ENCODE assay signal across 8 cellular contexts in genomic region chr2:176817061-176817565, GRCh38.
DNase-seq lines count a peak whose midpoint lies in the region; ATAC-seq and TF ChIP-seq lines count a peak whose summit lies in the region.

No MANE protein-coding gene starts in this region.

- in situ Hi-C loops in ACHN (cut with HindIII; ENCODE audit: low pct_ligation_motif_present, low pct_unique_long_range_greater_than_20kb, low sequenced_read_pairs) = no loop called here

- H3K9me3 ChIP-seq in OCI-LY3 (ENCODE audit: insufficient read depth, low read length) (no peaks in the 10 kb centered on the region), vagina (no peaks in the 10 kb centered on the region), sigmoid colon (no peaks in the 10 kb centered on the region)

- H3K27me3 ChIP-seq in OCI-LY3 (ENCODE audit: low read depth, low read length) (no peaks in the 10 kb centered on the region), foreskin keratinocyte (no peaks in the 10 kb centered on the region), vagina (no peaks in the 10 kb centered on the region), sigmoid colon (no peaks in the 10 kb centered on the region)

- no peak for TF ChIP-seq POLR2A in vagina (IDR thresholded peaks at IDR 0.05)
- TF ChIP-seq POLR2A in sigmoid colon (IDR thresholded peaks at IDR 0.05) = no peak

- no peak for TF ChIP-seq EP300 in sigmoid colon (IDR thresholded peaks at IDR 0.05)

- peak; percentile 38 for ATAC-seq in foreskin keratinocyte

- no peak overlapping the region for H3K9ac ChIP-seq in OCI-LY3 (ENCODE audit: low read length)

- WGBS in sigmoid colon, 2 donors = 73 to 75% methylated on average over 7 of the region's 7 CpGs

- peak; percentile 14 for DNase-seq in ACHN
- DNase-seq in GM12865 (ENCODE audit: low read depth) = peak; percentile 11
- DNase-seq in foreskin keratinocyte = no peak
- no peak for DNase-seq in OCI-M2 (lab: John Stamatoyannopoulos, UW; ENCODE audit: unreplicated experiment)
- no peak for DNase-seq in vagina (ENCODE audit: extremely low spot score in 2 of 2)
- DNase-seq in sigmoid colon = no peak
- DNase-seq in NK-92 (lab: John Stamatoyannopoulos, UW; ENCODE audit: unreplicated experiment) = no peak

- H4K20me1 ChIP-seq in OCI-LY3 (ENCODE audit: insufficient read depth, low read length) = no peaks in the 10 kb centered on the region

- H3K36me3 ChIP-seq in OCI-LY3 (replicated peaks; ENCODE audit: low read depth, low read length) = no peaks in the 10 kb centered on the region
- no peaks in the 10 kb centered on the region for H3K36me3 ChIP-seq in vagina
- no peaks in the 10 kb centered on the region for H3K36me3 ChIP-seq in sigmoid colon

- H3K4me1 ChIP-seq in OCI-LY3 (ENCODE audit: low read length) (no peaks in the 10 kb centered on the region), foreskin keratinocyte (no peaks in the 10 kb centered on the region), vagina (peaks cover 5% of the 10 kb centered on the region), sigmoid colon (peaks cover 0 to 6% (median 2%) of the 10 kb centered on the region in 4 donors)

- no peaks in the 10 kb centered on the region for H3K79me2 ChIP-seq in OCI-LY3 (ENCODE audit: low read length)

- H3K4me3 ChIP-seq in GM12865 (ENCODE audit: low read depth, low read length) (no peak overlapping the region), OCI-LY3 (ENCODE audit: low read length) (no peak overlapping the region), vagina (no peak overlapping the region), sigmoid colon (no peak overlapping the region)

- no peak overlapping the region for H3K4me2 ChIP-seq in OCI-LY3 (ENCODE audit: low read length)

- intact Hi-C loops in vagina (cut with DNase I) (loop anchor here (5.0 to 10.0 kb wide), 3 partner anchors 162 to 695 kb away; partner anchors contain the start of gene HOXD9), sigmoid colon (cut with DNase I) (loop anchor here (5.0 to 10.0 kb wide), 2 partner anchors 330 to 672 kb away; no protein-coding TSS in a partner anchor)

- no peak overlapping the region for H3K27ac ChIP-seq in OCI-LY3 (ENCODE audit: low read length)
- no peak overlapping the region for H3K27ac ChIP-seq in foreskin keratinocyte
- H3K27ac ChIP-seq in vagina = no peak overlapping the region
- no peak overlapping the region for H3K27ac ChIP-seq in sigmoid colon

- peak; percentile 16 for TF ChIP-seq CTCF in GM12865 (IDR thresholded peaks at IDR 0.05; ENCODE audit: insufficient read depth, low read depth, low read length, missing control alignments)
- TF ChIP-seq CTCF in OCI-LY3 (IDR thresholded peaks at IDR 0.05; ENCODE audit: low read depth, low read length) = peak; percentile 39
- peak; percentile 18 for TF ChIP-seq CTCF in foreskin keratinocyte (conservative IDR thresholded peaks at IDR 0.05)
- TF ChIP-seq CTCF in vagina (IDR thresholded peaks at IDR 0.05) = no peak
- TF ChIP-seq CTCF in sigmoid colon (IDR thresholded peaks at IDR 0.05) = no peak

- H2AFZ ChIP-seq in OCI-LY3 (ENCODE audit: low read depth, low read length) = no peak overlapping the region

Comparison
In these comparisons a context has a peak if more than half of its experiments do, and no peak if none do; other contexts are left out.
1. DNase-seq: peak in ACHN (single experiment) and GM12865 (single experiment); none in foreskin keratinocyte (0 of 2), OCI-M2 (single experiment), vagina (0 of 2), sigmoid colon (single experiment) and NK-92 (single experiment).
2. CTCF ChIP-seq: peak in GM12865 (single experiment), OCI-LY3 (single experiment) and foreskin keratinocyte (single experiment); none in vagina (0 of 3) and sigmoid colon (0 of 4).